1 cellular context compared by ENCODE assay signal in the genomic region with DNA sequence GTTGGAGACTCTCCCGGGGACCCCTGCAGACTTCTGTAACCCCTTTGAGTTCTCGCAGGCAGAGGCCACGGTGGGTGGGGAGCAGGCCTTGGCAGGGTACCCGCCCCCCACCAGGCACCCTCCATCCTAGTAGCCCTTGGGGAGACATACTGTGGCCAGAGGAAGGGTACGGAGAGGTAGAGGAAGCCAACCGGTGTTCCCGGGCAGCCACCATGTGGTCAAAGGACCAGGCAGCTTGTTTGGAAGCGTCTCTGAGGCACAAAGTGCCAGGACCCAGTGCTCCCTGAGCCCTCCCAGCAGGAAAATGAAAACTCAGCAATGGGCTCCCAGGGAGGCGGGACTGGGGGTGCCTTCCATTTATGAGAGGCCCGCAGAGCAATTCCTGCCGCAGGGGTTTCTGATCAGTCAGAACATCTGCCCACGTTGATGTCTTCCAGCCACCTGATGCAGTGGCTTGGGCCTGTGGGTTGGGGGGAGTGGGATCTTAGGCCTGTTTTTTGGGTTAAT.
TF ChIP-seq lines count a peak whose summit lies in the region.

No MANE protein-coding gene starts in this region.

TF ChIP-seq in H1, 55 proteins besides CTCF, POLR2A, EP300 and RAD21:
- TF ChIP-seq SP4 (IDR thresholded peaks at IDR 0.05; ENCODE audit: low read length) (no peak), RNF2 (IDR thresholded peaks at IDR 0.05; ENCODE audit: borderline replicate concordance, low read depth, low read length, missing control alignments, poor library complexity, severe bottlenecking) (no peak), HDAC2 (IDR thresholded peaks at IDR 0.05; ENCODE audit: borderline replicate concordance in 1 of 2, low read depth in 2 of 2, low read length in 2 of 2) (no peak), HDAC6 (IDR thresholded peaks at IDR 0.05; ENCODE audit: low read depth, low read length) (no peak), NANOG (IDR thresholded peaks at IDR 0.05; ENCODE audit: insufficient read depth, low read depth, low read length, poor library complexity, severe bottlenecking) (no peak), NRF1 (IDR thresholded peaks at IDR 0.05; ENCODE audit: low read depth, low read length) (no peak), SIRT6 (IDR thresholded peaks at IDR 0.05; ENCODE audit: low read length) (no peak)
- TF ChIP-seq, protein P1, sequence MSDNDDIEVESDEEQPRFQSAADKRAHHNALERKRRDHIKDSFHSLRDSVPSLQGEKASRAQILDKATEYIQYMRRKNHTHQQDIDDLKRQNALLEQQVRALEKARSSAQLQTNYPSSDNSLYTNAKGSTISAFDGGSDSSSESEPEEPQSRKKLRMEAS (IDR thresholded peaks at IDR 0.05) = no peak
- TF ChIP-seq, protein P2, sequence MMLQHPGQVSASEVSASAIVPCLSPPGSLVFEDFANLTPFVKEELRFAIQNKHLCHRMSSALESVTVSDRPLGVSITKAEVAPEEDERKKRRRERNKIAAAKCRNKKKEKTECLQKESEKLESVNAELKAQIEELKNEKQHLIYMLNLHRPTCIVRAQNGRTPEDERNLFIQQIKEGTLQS (IDR thresholded peaks at IDR 0.05; ENCODE audit: insufficient read depth, low read depth, low read length) = no peak
